In genomic region chr4:24793219-24794005, GRCh38 we compare ENCODE assay signal across 9 cellular contexts. TPM values are rescaled to one million over a fixed set of nuclear protein-coding genes. Genes with fewer than 3 reads are reported as not detected.
A peak's percentile ranks its signal among the peaks of the same experiment; 100 is the strongest.
DNase-seq lines count a peak whose midpoint lies in the region; ATAC-seq and TF ChIP-seq lines count a peak whose summit lies in the region.
"Had no signal": no experiment of that assay in that cellular context is flagged by ENCODE, and none has a peak within 500 bp of the region (broad histone marks: within the 10 kb centered on the region; RNA-seq: fewer than 3 reads in every experiment).

No MANE protein-coding gene starts in this region.

- no peak overlapping the region for H3K4me3 Mint-ChIP-seq in endothelial cell (ENCODE audit: unreplicated experiment)
- H3K4me3 Mint-ChIP-seq in activated CD8-positive, alpha-beta T cell treated with anti-CD3 and anti-CD28 coated beads, Interleukin-2, amount 10 ng/mL, durations not matched to agents 7 days and 5 days: no peak overlapping the region

- H3K36me3 Mint-ChIP-seq in endothelial cell (ENCODE audit: low read depth, unreplicated experiment): no peaks in the 10 kb centered on the region
- no peaks in the 10 kb centered on the region for H3K36me3 Mint-ChIP-seq in activated CD8-positive, alpha-beta T cell treated with anti-CD3 and anti-CD28 coated beads, Interleukin-2, amount 10 ng/mL, durations not matched to agents 7 days and 5 days (ENCODE audit: low read depth)

- H3K4me3 ChIP-seq in rectal smooth muscle tissue (ENCODE audit: low read length): no peak overlapping the region

- no peaks in the 10 kb centered on the region for H3K9me3 Mint-ChIP-seq in endothelial cell (ENCODE audit: unreplicated experiment)
- peaks cover 1% of the 10 kb centered on the region for H3K9me3 Mint-ChIP-seq in activated CD8-positive, alpha-beta T cell treated with anti-CD3 and anti-CD28 coated beads, Interleukin-2, amount 10 ng/mL, durations not matched to agents 7 days and 5 days (ENCODE audit: insufficient read depth)

- H3K9ac ChIP-seq in rectal smooth muscle tissue (ENCODE audit: low read length): no peak overlapping the region

- no peaks in the 10 kb centered on the region for H3K36me3 ChIP-seq in rectal smooth muscle tissue (ENCODE audit: control insufficient read depth, insufficient read depth, low read length)

- H3K27ac ChIP-seq in rectal smooth muscle tissue (ENCODE audit: low read depth, low read length): peak overlapping the region; percentile 93

- ATAC-seq in HG03196 (IDR thresholded peaks at IDR 0.05; ENCODE audit: unreplicated experiment) (no peak), HG03442 (IDR thresholded peaks at IDR 0.05; ENCODE audit: unreplicated experiment) (no peak)
- no peak for ATAC-seq in activated CD8-positive, alpha-beta T cell treated with anti-CD3 and anti-CD28 coated beads, Interleukin-2, amount 10 ng/mL, durations not matched to agents 7 days and 5 days

- CTCF ChIA-PET in activated CD8-positive, alpha-beta T cell treated with anti-CD3 and anti-CD28 coated beads, Interleukin-2, amount 10 ng/mL, durations not matched to agents 7 days and 5 days (lab: Charles Lee): no interaction called here

- H3K27me3 ChIP-seq in rectal smooth muscle tissue (ENCODE audit: control insufficient read depth, insufficient read depth, low read length): no peaks in the 10 kb centered on the region

- peaks cover 1% of the 10 kb centered on the region for H3K27me3 Mint-ChIP-seq in endothelial cell (ENCODE audit: unreplicated experiment)
- H3K27me3 Mint-ChIP-seq in activated CD8-positive, alpha-beta T cell treated with anti-CD3 and anti-CD28 coated beads, Interleukin-2, amount 10 ng/mL, durations not matched to agents 7 days and 5 days (ENCODE audit: low read depth): peaks cover 6% of the 10 kb centered on the region

- H3K4me1 ChIP-seq in rectal smooth muscle tissue (ENCODE audit: control insufficient read depth, insufficient read depth, low read length): peaks cover 18% of the 10 kb centered on the region

- POLR2A ChIA-PET in activated CD8-positive, alpha-beta T cell treated with anti-CD3 and anti-CD28 coated beads, Interleukin-2, amount 10 ng/mL, durations not matched to agents 7 days and 5 days (lab: Charles Lee): no interaction called here

- DNase-seq in DMS53 treated with DMSO at 0.1 percent for 48 hours (lab: John Stamatoyannopoulos, UW; ENCODE audit: unreplicated experiment) (peak; percentile 28), NCI-H69 (lab: John Stamatoyannopoulos, UW) (peak; percentile 26), endothelial cell (ENCODE audit: low spot score) (no peak), NCI-H1092 (lab: John Stamatoyannopoulos, UW) (no peak)
- no peak for DNase-seq in activated CD8-positive, alpha-beta T cell treated with anti-CD3 and anti-CD28 coated beads, Interleukin-2, amount 10 ng/mL, durations not matched to agents 7 days and 5 days
- DNase-seq: T1000 had no signal

- peaks cover 8% of the 10 kb centered on the region for H3K4me1 Mint-ChIP-seq in endothelial cell (ENCODE audit: unreplicated experiment)
- no peaks in the 10 kb centered on the region for H3K4me1 Mint-ChIP-seq in activated CD8-positive, alpha-beta T cell treated with anti-CD3 and anti-CD28 coated beads, Interleukin-2, amount 10 ng/mL, durations not matched to agents 7 days and 5 days (ENCODE audit: low read depth)

- no peak overlapping the region for H3K27ac Mint-ChIP-seq in endothelial cell (ENCODE audit: unreplicated experiment)
- no peak overlapping the region for H3K27ac Mint-ChIP-seq in activated CD8-positive, alpha-beta T cell treated with anti-CD3 and anti-CD28 coated beads, Interleukin-2, amount 10 ng/mL, durations not matched to agents 7 days and 5 days

- TF ChIP-seq CTCF in endothelial cell (IDR thresholded peaks at IDR 0.05; ENCODE audit: unreplicated experiment): peak; percentile 56

RNA-seq across cellular contexts. Expression of gene SOD3, which starts 2.0 kb away (rescaled TPM):
- total RNA-seq in endothelial cell (ENCODE audit: unreplicated experiment): 1.6 TPM
- total RNA-seq in activated CD8-positive, alpha-beta T cell treated with anti-CD3 and anti-CD28 coated beads, Interleukin-2, amount 10 ng/mL, durations not matched to agents 7 days and 5 days: not detected

Comparison
In these comparisons a context has a peak if more than half of its experiments do, and no peak if none do; other contexts are left out.
1. DNase-seq: peak in DMS53 treated with DMSO at 0.1 percent for 48 hours (single experiment) and NCI-H69 (single experiment); none in endothelial cell (single experiment), activated CD8-positive, alpha-beta T cell treated with anti-CD3 and anti-CD28 coated beads, Interleukin-2, amount 10 ng/mL, durations not matched to agents 7 days and 5 days (single experiment) and NCI-H1092 (single experiment).